In the genomic region with DNA sequence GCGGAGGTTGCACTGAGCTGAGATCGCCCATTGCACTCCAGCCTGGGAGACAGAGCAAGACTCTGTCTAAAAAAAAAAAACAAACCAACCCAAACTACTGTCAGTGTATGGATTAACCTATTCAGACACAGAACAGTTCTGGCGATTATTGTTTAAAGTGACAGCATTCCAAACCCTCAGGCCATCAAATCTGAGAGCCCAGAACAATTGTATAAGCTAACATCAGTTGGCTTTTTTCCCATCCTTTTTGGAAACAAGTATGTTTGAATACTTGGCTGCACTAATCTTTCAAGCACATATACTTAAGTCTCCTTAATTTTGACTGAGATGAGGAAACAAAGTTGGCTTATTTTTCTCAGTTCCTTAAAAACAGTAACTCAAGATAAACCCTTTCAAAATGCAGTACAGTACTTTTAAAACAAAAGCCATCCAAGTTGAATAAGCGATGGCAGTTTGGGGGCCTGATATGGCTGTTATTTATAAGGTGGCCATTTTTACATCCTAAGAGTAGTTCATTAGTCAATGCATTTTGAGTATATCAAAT, we compare ENCODE assay signal across 2 cellular contexts.
TF ChIP-seq lines count a peak whose summit lies in the region.

No MANE protein-coding gene starts in this region.

TF ChIP-seq in A549, 52 proteins besides CTCF, POLR2A, EP300 and RAD21:
- TF ChIP-seq NPAS2 (CRISPR knock-in tag; IDR thresholded peaks at IDR 0.05; ENCODE audit: borderline replicate concordance): no peak
- TF ChIP-seq MAFK (IDR thresholded peaks at IDR 0.05; ENCODE audit: partially characterized antibody): no peak
- no peak for TF ChIP-seq POLR2AphosphoS2 (conservative IDR thresholded peaks at IDR 0.05; ENCODE audit: low read length)
- no peak for TF ChIP-seq TP53 (CRISPR knock-in tag; IDR thresholded peaks at IDR 0.05)
- no peak for TF ChIP-seq FOSB (CRISPR knock-in tag; IDR thresholded peaks at IDR 0.05)

TF ChIP-seq in HCT116, 20 proteins besides CTCF, POLR2A, EP300 and RAD21:
- TF ChIP-seq TCF7L2 (IDR thresholded peaks at IDR 0.05; ENCODE audit: borderline replicate concordance, extremely low read depth, insufficient read depth, insufficient read length) (no peak), SP1 (IDR thresholded peaks at IDR 0.05; ENCODE audit: low read depth) (no peak)
